Comparison of ENCODE assay signal across 17 cellular contexts in the genomic region with DNA sequence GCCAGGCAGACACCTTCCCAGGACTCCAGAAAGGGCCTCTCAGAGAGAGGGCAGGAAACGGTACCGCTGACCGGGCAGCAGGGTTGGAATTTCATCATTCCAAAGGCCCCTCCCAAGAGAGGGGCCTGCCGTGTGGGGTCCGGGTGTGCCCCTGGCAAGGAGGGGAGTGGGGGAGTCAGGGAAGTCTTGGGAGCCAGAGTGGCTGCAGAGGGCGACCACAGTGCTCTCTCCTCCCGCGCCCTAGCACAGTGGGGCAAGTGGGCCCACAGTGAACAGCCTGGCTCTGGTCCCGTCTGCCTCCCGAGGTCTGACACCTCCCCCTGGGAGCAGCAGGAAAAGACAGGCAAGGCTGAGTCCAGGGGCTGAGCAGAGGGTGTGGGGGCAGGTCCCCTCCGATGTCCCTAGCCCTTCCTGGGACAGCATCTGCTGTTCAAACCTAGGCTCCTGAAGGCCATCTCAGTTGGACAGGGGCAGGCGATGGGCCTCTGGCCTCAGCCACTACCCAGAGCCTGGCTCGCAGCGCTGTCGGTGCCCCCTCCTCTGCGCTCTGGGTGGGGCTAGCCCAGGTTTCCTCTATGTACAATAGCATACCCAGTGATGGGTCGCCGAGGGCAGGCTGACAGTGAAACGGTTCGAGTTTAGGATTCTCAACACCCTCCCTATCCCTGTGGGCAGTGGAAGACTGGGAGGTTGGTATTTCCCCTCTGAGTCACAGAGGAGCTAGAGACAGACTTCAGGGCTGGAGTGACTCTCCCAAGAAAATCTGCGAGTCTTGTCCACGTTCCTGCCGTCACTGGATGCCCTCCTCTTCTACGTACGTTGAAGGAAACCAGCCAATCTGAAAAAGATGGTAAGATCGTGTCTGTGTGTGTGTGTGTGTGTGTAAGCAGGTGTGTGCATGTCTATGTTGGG. TPM values are rescaled to one million over a fixed set of nuclear protein-coding genes. Genes with fewer than 3 reads are reported as not detected.
DNase-seq lines count a peak whose midpoint lies in the region; ATAC-seq, FAIRE-seq and TF ChIP-seq lines count a peak whose summit lies in the region.
"Had no signal": no experiment of that assay in that cellular context is flagged by ENCODE, and none has a peak within 500 bp of the region (broad histone marks: within the 10 kb centered on the region; RNA-seq: fewer than 3 reads in every experiment).

No MANE protein-coding gene starts in this region.

- CTCF ChIA-PET in HepG2 (lab: Yijun Ruan, JAX; ENCODE audit: low intra/inter-chr PET ratio, low total read pairs) = no interaction called here

- in situ Hi-C loops in HepG2 (cut with HindIII; ENCODE audit: extremely low pct_ligation_motif_present, low pct_unique_long_range_greater_than_20kb) = no loop called here

- no peaks in the 10 kb centered on the region for H3K27me3 ChIP-seq in HepG2 (ENCODE audit: control insufficient read depth in 1 of 2, insufficient read depth in 2 of 2, low read length in 2 of 2)
- H3K27me3 ChIP-seq: Peyer's patch had no signal

- intact Hi-C loops in HepG2 (cut with micrococcal nuclease; ENCODE audit: unreplicated experiment) = no loop called here

- H3K4me2 ChIP-seq in HepG2 (ENCODE audit: low read depth, low read length) = no peak overlapping the region
- H3K4me2 ChIP-seq: A549 had no signal

- peaks cover 0 to 8% of the 10 kb centered on the region in 2 donors for H3K9me3 Mint-ChIP-seq in stimulated activated naive B cell treated with anti-CD40 and anti-IgM and Interleukin-4, amounts not matched to agents 10 μg/mL and 1 μg/mL and 100 μg/mL, for 72 hours

- peaks cover 11 to 48% of the 10 kb centered on the region in 2 experiments for H3K36me3 ChIP-seq in HepG2 (replicated peaks in 1 of 2; ENCODE audit: control insufficient read depth in 1 of 2, insufficient read depth in 2 of 2, low read length in 2 of 2)

- POLR2A ChIA-PET in HepG2 (lab: Yijun Ruan, JAX) = no interaction called here

- FAIRE-seq in HepG2 (lab: Jason Lieb, UNC) = no peak
- FAIRE-seq: A549, H1 had no signal

- TF ChIP-seq CTCF in HepG2 (CRISPR knock-in tag; IDR thresholded peaks at IDR 0.05) = no peak

- H3K9ac ChIP-seq in HepG2 (ENCODE audit: insufficient read depth, low read depth, low read length) = no peak overlapping the region

- ATAC-seq in HepG2 = no peak; the same call in 1 of the 3 replicates
- no peak for ATAC-seq in stimulated activated naive B cell treated with anti-CD40 and anti-IgM and Interleukin-4, amounts not matched to agents 10 μg/mL and 1 μg/mL and 100 μg/mL, for 72 hours (replicated peaks)
- no peak for ATAC-seq in HG03108 (IDR thresholded peaks at IDR 0.05; ENCODE audit: unreplicated experiment)
- ATAC-seq: A549; stimulated activated naive CD8-positive, alpha-beta T cell treated with anti-CD3 and anti-CD28 coated beads, Interleukin-15, amount 100 ng/mL, for 72 hours had no signal

- TF ChIP-seq EP300 in HepG2 (IDR thresholded peaks at IDR 0.05; ENCODE audit: low read depth in 2 of 2, low read length in 2 of 2) = no peak
- no peak for TF ChIP-seq EP300 in HepG2 (CRISPR knock-in tag; IDR thresholded peaks at IDR 0.05; ENCODE audit: borderline replicate concordance)

- BruUV-seq in HepG2 (replicated peaks; lab: Mats Ljungman, UMichigan) = no TSS peak

- no peaks in the 10 kb centered on the region for H4K20me1 ChIP-seq in HepG2 (ENCODE audit: insufficient read depth, low read length)

- H3K4me1 ChIP-seq in HepG2 (ENCODE audit: insufficient read depth, low read length) = peaks cover 5% of the 10 kb centered on the region
- H3K4me1 ChIP-seq: A549, Peyer's patch had no signal

- H3K36me3 Mint-ChIP-seq in stimulated activated naive B cell treated with anti-CD40 and anti-IgM and Interleukin-4, amounts not matched to agents 10 μg/mL and 1 μg/mL and 100 μg/mL, for 72 hours = peaks cover 71 to 88% of the 10 kb centered on the region in 2 donors

- TF ChIP-seq RAD21 in HepG2 (CRISPR knock-in tag; IDR thresholded peaks at IDR 0.05) = no peak

- H3K4me3 Mint-ChIP-seq in stimulated activated naive B cell treated with anti-CD40 and anti-IgM and Interleukin-4, amounts not matched to agents 10 μg/mL and 1 μg/mL and 100 μg/mL, for 72 hours = no peak overlapping the region
- H3K4me3 Mint-ChIP-seq: stimulated activated naive CD8-positive, alpha-beta T cell treated with anti-CD3 and anti-CD28 coated beads, Interleukin-15, amount 100 ng/mL, for 72 hours had no signal

- TF ChIP-seq POLR2A in HepG2 (IDR thresholded peaks at IDR 0.05; ENCODE audit: insufficient read depth in 1 of 2, low read depth in 2 of 2, low read length in 2 of 2) = no peak

- H3K27ac ChIP-seq in HepG2 (ENCODE audit: extremely low read length, insufficient read depth, low read length) = no peak overlapping the region
- H3K27ac ChIP-seq: A549, Peyer's patch had no signal

- H3K27me3 Mint-ChIP-seq in stimulated activated naive B cell treated with anti-CD40 and anti-IgM and Interleukin-4, amounts not matched to agents 10 μg/mL and 1 μg/mL and 100 μg/mL, for 72 hours = no peaks in the 10 kb centered on the region
- H3K27me3 Mint-ChIP-seq: stimulated activated naive CD8-positive, alpha-beta T cell treated with anti-CD3 and anti-CD28 coated beads, Interleukin-15, amount 100 ng/mL, for 72 hours had no signal

- peak overlapping the region; percentile 79 for H3K27ac Mint-ChIP-seq in stimulated activated naive B cell treated with anti-CD40 and anti-IgM and Interleukin-4, amounts not matched to agents 10 μg/mL and 1 μg/mL and 100 μg/mL, for 72 hours
- H3K27ac Mint-ChIP-seq: stimulated activated naive CD8-positive, alpha-beta T cell treated with anti-CD3 and anti-CD28 coated beads, Interleukin-15, amount 100 ng/mL, for 72 hours had no signal

- no peaks in the 10 kb centered on the region for H3K9me3 ChIP-seq in HepG2 (ENCODE audit: low read length)

- H3K79me2 ChIP-seq in HepG2 (ENCODE audit: insufficient read depth, low read length) = no peaks in the 10 kb centered on the region

- peaks cover 0 to 2% of the 10 kb centered on the region in 2 donors for H3K4me1 Mint-ChIP-seq in stimulated activated naive B cell treated with anti-CD40 and anti-IgM and Interleukin-4, amounts not matched to agents 10 μg/mL and 1 μg/mL and 100 μg/mL, for 72 hours
- H3K4me1 Mint-ChIP-seq: stimulated activated naive CD8-positive, alpha-beta T cell treated with anti-CD3 and anti-CD28 coated beads, Interleukin-15, amount 100 ng/mL, for 72 hours had no signal

- peak; percentile 35 for DNase-seq in activated CD8-positive, alpha-beta memory T cell treated with anti-CD3 and anti-CD28 coated beads for 24 hours
- DNase-seq in activated CD8-positive, alpha-beta memory T cell treated with anti-CD3 and anti-CD28 coated beads, Interleukin-2, amount 50 U/mL, for 4 hours = no peak
- DNase-seq in amniotic epithelial cell (ENCODE audit: low read depth) (peak; percentile 58), HepG2 (ENCODE audit: low spot score) (no peak), NCI-H1092 (lab: John Stamatoyannopoulos, UW) (no peak), COLO668 (lab: John Stamatoyannopoulos, UW; ENCODE audit: unreplicated experiment) (no peak)
- DNase-seq in stimulated activated naive B cell treated with anti-CD40 and anti-IgM and Interleukin-4, amounts not matched to agents 10 μg/mL and 1 μg/mL and 100 μg/mL, for 72 hours = no peak
- DNase-seq: activated CD4-positive, alpha-beta T cell treated with anti-CD3 and anti-CD28 coated beads, Interleukin-2, amount 50 U/mL, for 4 hours; caudate nucleus; kidney glomerular epithelial cell; NCI-H1694 treated with DMSO at 0.1 percent for 48 hours; NCI-H524 treated with DMSO at 0.1 percent for 48 hours; stimulated activated naive CD8-positive, alpha-beta T cell treated with anti-CD3 and anti-CD28 coated beads, Interleukin-15, amount 100 ng/mL, for 72 hours had no signal

- no peak overlapping the region for H3K4me3 ChIP-seq in HepG2 (replicated peaks in 1 of 3; ENCODE audit: insufficient read depth in 1 of 3, low read depth in 2 of 3, low read length in 3 of 3)
- H3K4me3 ChIP-seq: A549, Peyer's patch had no signal

- 97% methylated on average over 9 of the region's 26 CpGs for WGBS in HepG2 (ENCODE audit: low lambda C conversion rate)

- H2AFZ ChIP-seq in HepG2 (ENCODE audit: low read length) = no peak overlapping the region

TF ChIP-seq in HepG2, 621 proteins besides CTCF, POLR2A, EP300 and RAD21 (continues in another document):
- TF ChIP-seq, protein P1, sequence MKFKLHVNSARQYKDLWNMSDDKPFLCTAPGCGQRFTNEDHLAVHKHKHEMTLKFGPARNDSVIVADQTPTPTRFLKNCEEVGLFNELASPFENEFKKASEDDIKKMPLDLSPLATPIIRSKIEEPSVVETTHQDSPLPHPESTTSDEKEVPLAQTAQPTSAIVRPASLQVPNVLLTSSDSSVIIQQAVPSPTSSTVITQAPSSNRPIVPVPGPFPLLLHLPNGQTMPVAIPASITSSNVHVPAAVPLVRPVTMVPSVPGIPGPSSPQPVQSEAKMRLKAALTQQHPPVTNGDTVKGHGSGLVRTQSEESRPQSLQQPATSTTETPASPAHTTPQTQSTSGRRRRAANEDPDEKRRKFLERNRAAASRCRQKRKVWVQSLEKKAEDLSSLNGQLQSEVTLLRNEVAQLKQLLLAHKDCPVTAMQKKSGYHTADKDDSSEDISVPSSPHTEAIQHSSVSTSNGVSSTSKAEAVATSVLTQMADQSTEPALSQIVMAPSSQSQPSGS (CRISPR knock-in tag; IDR thresholded peaks at IDR 0.05) = no peak
- TF ChIP-seq MLLT10 (CRISPR knock-in tag; IDR thresholded peaks at IDR 0.05) = no peak

RNA-seq across cellular contexts. Expression of a gene that starts 25.4 kb away (rescaled TPM):
- 32.5 and 34.9 TPM in 2 replicates for total RNA-seq in HepG2 (2016; rRNA removed; fragmentation: Illumina TruSeq; extraction: Trizol)
- total RNA-seq in HepG2 (2016; cell fraction: cytosol; rRNA removed; fragmentation: Illumina TruSeq; extraction: Trizol; ENCODE audit: low read depth) = 5.5 and 6.4 TPM in 2 replicates
- 25.6 and 34.1 TPM in 2 replicates for total RNA-seq in HepG2 (2016; cell fraction: insoluble cytoplasmic fraction; rRNA removed; fragmentation: Illumina TruSeq; extraction: Trizol)
- total RNA-seq in HepG2 (2016; cell fraction: membrane; rRNA removed; fragmentation: Illumina TruSeq; extraction: Trizol) = 13.0 TPM in 2 replicates
- total RNA-seq in HepG2 (2016; cell fraction: nucleus; rRNA removed; fragmentation: Illumina TruSeq; extraction: Trizol) = 26.8 and 31.9 TPM in 2 replicates
- polyA plus RNA-seq in HepG2 (2011; rRNA removed) = 11.6 and 15.6 TPM in 2 replicates
- 6.1 and 10.1 TPM in 2 replicates for polyA plus RNA-seq in HepG2 (2011; cell fraction: cytosol; rRNA removed)
- polyA plus RNA-seq in HepG2 (2011; cell fraction: nucleus; rRNA removed) = 107 and 130 TPM in 2 replicates
- polyA plus RNA-seq in HepG2 (2012) = 20.2 and 23.9 TPM in 2 replicates
- polyA plus RNA-seq in HepG2 (2016; cell fraction: cytosol; fragmentation: Illumina TruSeq; extraction: Trizol; ENCODE audit: low read depth) = 4.0 and 4.1 TPM in 2 replicates
- 23.4 and 31.6 TPM in 2 replicates for polyA plus RNA-seq in HepG2 (2016; cell fraction: insoluble cytoplasmic fraction; fragmentation: Illumina TruSeq; extraction: Trizol; ENCODE audit: low read depth)
- 7.8 and 8.3 TPM in 2 replicates for polyA plus RNA-seq in HepG2 (2016; cell fraction: membrane; fragmentation: Illumina TruSeq; extraction: Trizol; ENCODE audit: low read depth)
- 46.0 and 50.9 TPM in 2 replicates for polyA plus RNA-seq in HepG2 (2016; cell fraction: nucleus; fragmentation: Illumina TruSeq; extraction: Trizol; ENCODE audit: insufficient read depth, low read depth)
- 55.5 TPM in 1 of 2 replicates, not detected in the other for polyA minus RNA-seq in HepG2 (2011; rRNA and poly(A)+ RNA removed; ENCODE audit: low replicate concordance)
- 17.1 and 19.0 TPM in 2 replicates for polyA minus RNA-seq in HepG2 (2011; cell fraction: cytosol; rRNA and poly(A)+ RNA removed)
- 35.9 and 37.7 TPM in 2 replicates for polyA minus RNA-seq in HepG2 (2011; cell fraction: nucleus; rRNA and poly(A)+ RNA removed)

Comparison
In these comparisons a context has a peak if more than half of its experiments do, and no peak if none do; other contexts are left out.
1. DNase-seq: peak in activated CD8-positive, alpha-beta memory T cell treated with anti-CD3 and anti-CD28 coated beads for 24 hours (single experiment) and amniotic epithelial cell (single experiment); none in activated CD8-positive, alpha-beta memory T cell treated with anti-CD3 and anti-CD28 coated beads, Interleukin-2, amount 50 U/mL, for 4 hours (single experiment), HepG2 (single experiment), stimulated activated naive B cell treated with anti-CD40 and anti-IgM and Interleukin-4, amounts not matched to agents 10 μg/mL and 1 μg/mL and 100 μg/mL, for 72 hours (single experiment), NCI-H1092 (single experiment) and COLO668 (single experiment).